Comparison of ENCODE assay signal across 14 cellular contexts in the genomic region with DNA sequence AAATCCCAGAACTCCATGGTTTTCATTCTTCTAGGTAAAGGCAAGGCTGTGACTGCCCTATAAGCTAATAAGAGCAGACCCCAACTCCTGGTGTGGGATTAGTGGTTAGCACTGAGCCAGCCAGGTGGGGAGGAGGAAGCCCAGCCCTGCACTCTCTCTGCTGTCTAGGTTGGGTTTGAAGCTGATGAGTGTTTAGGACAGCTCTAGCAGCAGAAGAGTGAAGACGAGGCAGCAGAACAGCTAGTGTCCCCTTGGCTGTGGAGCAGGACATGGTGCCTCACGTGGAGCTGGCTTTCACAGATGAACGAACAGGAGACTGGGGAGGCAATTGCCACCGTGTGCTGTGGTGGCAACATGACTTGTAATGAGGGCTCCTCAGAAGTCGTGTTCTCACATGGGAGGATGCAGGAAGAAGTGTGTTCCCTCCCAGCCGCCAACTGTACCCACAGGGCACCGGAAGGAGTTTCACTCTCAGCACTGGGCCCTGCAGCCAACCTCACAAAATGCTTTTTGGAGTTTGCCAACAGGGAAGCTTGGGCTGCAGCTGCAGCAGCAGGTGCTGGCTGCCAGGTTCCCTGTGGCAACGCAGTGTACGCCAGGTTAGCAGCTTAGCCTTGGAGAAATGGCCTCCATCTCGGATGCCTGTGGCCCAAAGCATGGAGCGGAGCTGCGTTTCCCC.
A peak's percentile ranks its signal among the peaks of the same experiment; 100 is the strongest.
DNase-seq lines count a peak whose midpoint lies in the region; ATAC-seq and TF ChIP-seq lines count a peak whose summit lies in the region.
"Had no signal": no experiment of that assay in that cellular context is flagged by ENCODE, and none has a peak within 500 bp of the region (broad histone marks: within the 10 kb centered on the region; RNA-seq: fewer than 3 reads in every experiment).

No MANE protein-coding gene starts in this region.

- H3K27me3 Mint-ChIP-seq in CD4-positive, alpha-beta memory T cell, result peaks cover 0 to 2% of the 10 kb centered on the region in 2 donors

- peak overlapping the region in 1 of 8 donors; percentile 3 for H3K4me3 Mint-ChIP-seq in CD4-positive, alpha-beta memory T cell

- DNase-seq in DMS79 (lab: John Stamatoyannopoulos, UW) (peak; percentile 43), NCI-H2107 (lab: John Stamatoyannopoulos, UW) (peak; percentile 39), foreskin keratinocyte (no peak), NCI-H2227 (lab: John Stamatoyannopoulos, UW; ENCODE audit: unreplicated experiment) (no peak), left colon (no peak), SIG-M5 treated with dmso at 0.1 percent for 504 hours (lab: John Stamatoyannopoulos, UW; ENCODE audit: unreplicated experiment) (no peak)
- no peak for DNase-seq in CD4-positive, alpha-beta memory T cell
- DNase-seq: activated effector memory CD4-positive, alpha-beta T cell treated with Interleukin-2 at 50 U/mL for 16 hours; cortex of kidney; NCI-H1930 had no signal

- no peaks in the 10 kb centered on the region for H3K9me3 Mint-ChIP-seq in CD4-positive, alpha-beta memory T cell

- ATAC-seq in foreskin keratinocyte (peak; percentile 5), left colon (no peak)

- TF ChIP-seq CTCF in foreskin keratinocyte (conservative IDR thresholded peaks at IDR 0.05), result no peak

- peaks cover 0 to 14% (median 5%) of the 10 kb centered on the region in 11 experiments; a peak in 7 of 22 replicates for H3K9me3 ChIP-seq in BLaER1 treated with 17β-estradiol and CSF1 and Interleukin-3, amounts not matched to agents 10 nM and 100 nM (replicated peaks in 1 of 11)
- H3K9me3 ChIP-seq in CD4-positive, alpha-beta memory T cell (ENCODE audit: control insufficient read depth in 1 of 2, low read length in 2 of 2), result no peaks in the 10 kb centered on the region
- H3K9me3 ChIP-seq: right atrium auricular region, thoracic aorta had no signal

- H3K27ac ChIP-seq in BLaER1 treated with 17β-estradiol and CSF1 and Interleukin-3, amounts not matched to agents 10 nM and 100 nM, result peak overlapping the region in 6 of 11 experiments; percentile 4 to 54 (median 43); a peak in 10 of 22 replicates
- no peak overlapping the region for H3K27ac ChIP-seq in foreskin keratinocyte
- no peak overlapping the region for H3K27ac ChIP-seq in CD4-positive, alpha-beta memory T cell (ENCODE audit: low read depth, low read length)
- H3K27ac ChIP-seq: epithelial cell of prostate, right atrium auricular region, thoracic aorta had no signal

- no peaks in the 10 kb centered on the region for H3K36me3 Mint-ChIP-seq in CD4-positive, alpha-beta memory T cell

- H3K27me3 ChIP-seq in BLaER1 treated with 17β-estradiol and CSF1 and Interleukin-3, amounts not matched to agents 10 nM and 100 nM, result no peaks in the 10 kb centered on the region
- no peaks in the 10 kb centered on the region for H3K27me3 ChIP-seq in foreskin keratinocyte
- no peaks in the 10 kb centered on the region for H3K27me3 ChIP-seq in CD4-positive, alpha-beta memory T cell (ENCODE audit: insufficient read depth, low read length)
- H3K27me3 ChIP-seq: right atrium auricular region had no signal

- H3K9ac ChIP-seq in BLaER1 treated with 17β-estradiol and CSF1 and Interleukin-3, amounts not matched to agents 10 nM and 100 nM, result 0 out of 22 replicates have a peak overlapping the region, but pooled peaks of 2 of the 11 experiments have one; percentile 21

- H3K4me3 ChIP-seq in BLaER1 treated with 17β-estradiol and CSF1 and Interleukin-3, amounts not matched to agents 10 nM and 100 nM, result peak overlapping the region in 1 of 10 experiments; percentile 26; a peak in 1 of 20 replicates
- H3K4me3 ChIP-seq in CD4-positive, alpha-beta memory T cell (ENCODE audit: low read length in 2 of 2), result no peak overlapping the region
- H3K4me3 ChIP-seq: right atrium auricular region, thoracic aorta had no signal

- CTCF ChIA-PET in CD4-positive, alpha-beta memory T cell (lab: Charles Lee; ENCODE audit: partially characterized antibody), result no interaction called here

- H3K27ac Mint-ChIP-seq in CD4-positive, alpha-beta memory T cell, result peak overlapping the region in 1 of 7 donors; percentile 34

- peaks cover 5 to 13% (median 9%) of the 10 kb centered on the region in 4 donors for H3K4me1 Mint-ChIP-seq in CD4-positive, alpha-beta memory T cell

- peaks cover 16 to 58% (median 39%) of the 10 kb centered on the region in 10 experiments for H3K4me1 ChIP-seq in BLaER1 treated with 17β-estradiol and CSF1 and Interleukin-3, amounts not matched to agents 10 nM and 100 nM
- H3K4me1 ChIP-seq in foreskin keratinocyte, result peaks cover 11% of the 10 kb centered on the region
- H3K4me1 ChIP-seq in CD4-positive, alpha-beta memory T cell (ENCODE audit: insufficient read depth, low read length), result peaks cover 6% of the 10 kb centered on the region

- H4K20me1 ChIP-seq in BLaER1 treated with 17β-estradiol and CSF1 and Interleukin-3, amounts not matched to agents 10 nM and 100 nM, result no peaks in the 10 kb centered on the region

- intact Hi-C loops in left colon (cut with DNase I, micrococcal nuclease), result no loop called here
- intact Hi-C loops in CD4-positive, alpha-beta memory T cell (cut with micrococcal nuclease), result no loop called here

- POLR2A ChIA-PET in CD4-positive, alpha-beta memory T cell (lab: Charles Lee; ENCODE audit: partially characterized antibody), result no interaction called here

- peak overlapping the region; percentile 36 to 84 (median 79) for H3K4me2 ChIP-seq in BLaER1 treated with 17β-estradiol and CSF1 and Interleukin-3, amounts not matched to agents 10 nM and 100 nM

- H3K36me3 ChIP-seq in BLaER1 treated with 17β-estradiol and CSF1 and Interleukin-3, amounts not matched to agents 10 nM and 100 nM, result no peaks in the 10 kb centered on the region
- H3K36me3 ChIP-seq in CD4-positive, alpha-beta memory T cell (ENCODE audit: insufficient read depth, low read length), result no peaks in the 10 kb centered on the region
- H3K36me3 ChIP-seq: right atrium auricular region, thoracic aorta had no signal

Comparison
In these comparisons a context has a peak if more than half of its experiments do, and no peak if none do; other contexts are left out.
1. H3K27ac ChIP-seq: peak in BLaER1 treated with 17β-estradiol and CSF1 and Interleukin-3, amounts not matched to agents 10 nM and 100 nM (6 of 11); none in foreskin keratinocyte (single experiment) and CD4-positive, alpha-beta memory T cell (single experiment).
2. DNase-seq: peak in DMS79 (single experiment) and NCI-H2107 (single experiment); none in foreskin keratinocyte (0 of 2), NCI-H2227 (single experiment), left colon (0 of 2), CD4-positive, alpha-beta memory T cell (0 of 5) and SIG-M5 treated with dmso at 0.1 percent for 504 hours (single experiment).